ENCODE assay signal across 10 cellular contexts in genomic region chr6:118280210-118280609, GRCh38.
A peak's percentile ranks its signal among the peaks of the same experiment; 100 is the strongest.
DNase-seq lines count a peak whose midpoint lies in the region; ATAC-seq and TF ChIP-seq lines count a peak whose summit lies in the region.
"Had no signal": no experiment of that assay in that cellular context is flagged by ENCODE, and none has a peak within 500 bp of the region (broad histone marks: within the 10 kb centered on the region; RNA-seq: fewer than 3 reads in every experiment).

No MANE protein-coding gene starts in this region.

- H3K4me3 ChIP-seq in GM06990 (replicated peaks; ENCODE audit: low read depth, low read length) (no peak overlapping the region), left ventricle myocardium inferior (no peak overlapping the region)
- H3K4me3 ChIP-seq: heart left ventricle had no signal

- no peaks in the 10 kb centered on the region for H3K9me3 ChIP-seq in left ventricle myocardium inferior (replicated peaks)
- H3K9me3 ChIP-seq: heart left ventricle had no signal

- ATAC-seq in HG02763 (IDR thresholded peaks at IDR 0.05; ENCODE audit: unreplicated experiment) (peak; percentile 98), HG03521 (IDR thresholded peaks at IDR 0.05; ENCODE audit: unreplicated experiment) (peak; percentile 94)
- ATAC-seq: heart left ventricle had no signal

- TF ChIP-seq CTCF in GM06990 (IDR thresholded peaks at IDR 0.05; ENCODE audit: insufficient read depth, low read length, poor library complexity, severe bottlenecking), result no peak
- TF ChIP-seq CTCF in left ventricle myocardium inferior (IDR thresholded peaks at IDR 0.05; ENCODE audit: borderline replicate concordance), result no peak

- H3K4me1 ChIP-seq in left ventricle myocardium inferior, result peaks cover 12% of the 10 kb centered on the region

- no peak overlapping the region for H3K27ac ChIP-seq in left ventricle myocardium inferior (replicated peaks)
- H3K27ac ChIP-seq: heart left ventricle had no signal

- DNase-seq in GM06990 (ENCODE audit: extremely low read depth, insufficient read length), result peak; percentile 32
- peak; percentile 8 for DNase-seq in GM19240 (ENCODE audit: insufficient read length, low spot score)
- no peak for DNase-seq in left ventricle myocardium inferior
- DNase-seq in stimulated activated CD4-positive, alpha-beta T cell treated with anti-CD3 and anti-CD28 coated beads, Interleukin-12 subunit alpha, Interleukin-12 subunit beta, amount 100 ng/mL, for 4 hours, result no peak
- no peak for DNase-seq in SHP77 (lab: John Stamatoyannopoulos, UW)
- DNase-seq in MV-4-11 (lab: John Stamatoyannopoulos, UW), result no peak
- DNase-seq: heart left ventricle, NCI-H510A had no signal

- H3K27me3 ChIP-seq in GM06990 (replicated peaks; ENCODE audit: control insufficient read depth, insufficient read depth, low read length), result peaks cover 1% of the 10 kb centered on the region; the same call in 1 of the 2 replicates
- no peaks in the 10 kb centered on the region for H3K27me3 ChIP-seq in left ventricle myocardium inferior (ENCODE audit: low read depth)
- H3K27me3 ChIP-seq: heart left ventricle had no signal

- no peaks in the 10 kb centered on the region for H3K36me3 ChIP-seq in GM06990 (ENCODE audit: control insufficient read depth, insufficient read depth, low read length)
- H3K36me3 ChIP-seq in left ventricle myocardium inferior, result no peaks in the 10 kb centered on the region
- H3K36me3 ChIP-seq: heart left ventricle had no signal

- intact Hi-C loops in left ventricle myocardium inferior (cut with micrococcal nuclease), result loop anchor here (10.0 kb wide), 3 partner anchors 275 to 495 kb away; no protein-coding TSS in a partner anchor

Comparison
In these comparisons a context has a peak if more than half of its experiments do, and no peak if none do; other contexts are left out.
1. DNase-seq: peak in GM06990 (single experiment) and GM19240 (single experiment); none in left ventricle myocardium inferior (single experiment), stimulated activated CD4-positive, alpha-beta T cell treated with anti-CD3 and anti-CD28 coated beads, Interleukin-12 subunit alpha, Interleukin-12 subunit beta, amount 100 ng/mL, for 4 hours (single experiment), SHP77 (0 of 2) and MV-4-11 (single experiment).